ENCODE assay signal across 8 cellular contexts in genomic region chr19:55605637-55606470, GRCh38. TPM values are rescaled to one million over a fixed set of nuclear protein-coding genes. Genes with fewer than 3 reads are reported as not detected.
DNase-seq lines count a peak whose midpoint lies in the region; ATAC-seq and TF ChIP-seq lines count a peak whose summit lies in the region.

Gene ZNF865 (plus strand): TSS chr19:55605647. CDS start chr19:55613619, 7,972 bp downstream.

- H3K4me1 Mint-ChIP-seq in CD14-positive monocyte = peaks cover 66% of the 10 kb centered on the region
- H3K4me1 Mint-ChIP-seq in activated T-helper 2 cell treated with anti-CD3 and anti-CD28 coated beads, Interferon-gamma antibody, Interleukin-2, Interleukin-4, amounts not matched to agents 10 μg/mL and 5 μg/mL and 100 μg/mL, durations not matched to agents 14 hours and 24 hours and 36 hours (ENCODE audit: low read depth) = peaks cover 33% of the 10 kb centered on the region
- peaks cover 54% of the 10 kb centered on the region for H3K4me1 Mint-ChIP-seq in nephron progenitor cell

- H3K4me2 ChIP-seq in KMS-11 = peak within 1 kb of the TSS; percentile 77

- H3K4me1 ChIP-seq in KMS-11 (ENCODE audit: low read depth, poor library complexity, severe bottlenecking) (peaks cover 15% of the 10 kb centered on the region), stomach (peaks cover 25 to 87% (median 62%) of the 10 kb centered on the region in 4 donors)

- H3K9me3 ChIP-seq in stomach = no peaks in the 10 kb centered on the region

- H3K27me3 ChIP-seq in KMS-11 (ENCODE audit: insufficient read depth, low read depth) = no peaks in the 10 kb centered on the region
- H3K27me3 ChIP-seq in stomach = no peaks in the 10 kb centered on the region

- H4K20me1 ChIP-seq in KMS-11 (ENCODE audit: insufficient read depth) = no peaks in the 10 kb centered on the region

- H3K9ac ChIP-seq in KMS-11 = peak within 1 kb of the TSS; percentile 69

- no peaks in the 10 kb centered on the region for H3K27me3 Mint-ChIP-seq in CD14-positive monocyte (ENCODE audit: low read depth in 3 of 3)
- no peaks in the 10 kb centered on the region for H3K27me3 Mint-ChIP-seq in activated T-helper 2 cell treated with anti-CD3 and anti-CD28 coated beads, Interferon-gamma antibody, Interleukin-2, Interleukin-4, amounts not matched to agents 10 μg/mL and 5 μg/mL and 100 μg/mL, durations not matched to agents 14 hours and 24 hours and 36 hours (ENCODE audit: low read depth)
- H3K27me3 Mint-ChIP-seq in nephron progenitor cell (ENCODE audit: low read depth, poor library complexity) = no peaks in the 10 kb centered on the region

- peak within 1 kb of the TSS; percentile 53 for H2AFZ ChIP-seq in KMS-11 (ENCODE audit: low read depth)

- ATAC-seq in GM19467 (IDR thresholded peaks at IDR 0.05; ENCODE audit: unreplicated experiment) = peak; percentile 26

- intact Hi-C loops in CD14-positive monocyte (cut with micrococcal nuclease) (loop anchor here (2.0 to 10.0 kb wide), 4 partner anchors 15 to 201 kb away; partner anchors contain the start of genes UBE2S (in 1 of the 2), ZNF580 (in 1 of the 2) and ZNF581 (in 1 of the 2)), stomach (cut with DNase I; ENCODE audit: low total_unique reads) (no loop called here)
- intact Hi-C loops in activated T-helper 2 cell treated with anti-CD3 and anti-CD28 coated beads, Interferon-gamma antibody, Interleukin-2, Interleukin-4, amounts not matched to agents 10 μg/mL and 5 μg/mL and 100 μg/mL, durations not matched to agents 14 hours and 24 hours and 36 hours (cut with micrococcal nuclease) = loop anchor here (1.0 to 10.0 kb wide), 6 partner anchors 18 to 221 kb away; partner anchors contain the start of genes RPL28, TMEM238, U2AF2 and ZNF579

- no peak for TF ChIP-seq POLR2A in stomach (IDR thresholded peaks at IDR 0.05)

- DNase-seq in CD14-positive monocyte (ENCODE audit: low spot score) (peak; percentile 68), RPMI7951 (ENCODE audit: low read depth) (peak; percentile 84), fibroblast of the conjunctiva (ENCODE audit: low read depth) (peak; percentile 78), nephron progenitor cell (peak; percentile 79), stomach (peak; percentile 77)
- peak; percentile 63 for DNase-seq in activated T-helper 2 cell treated with anti-CD3 and anti-CD28 coated beads, Interferon-gamma antibody, Interleukin-2, Interleukin-4, amounts not matched to agents 10 μg/mL and 5 μg/mL and 100 μg/mL, durations not matched to agents 14 hours and 24 hours and 36 hours (ENCODE audit: low spot score)

- WGBS in stomach, 5 donors = 0 to 1% (median 1%) methylated on average over 26 to 44 of the region's 44 CpGs

- H3K79me2 ChIP-seq in KMS-11 (ENCODE audit: insufficient read depth, low read depth) = 0 out of 2 replicates have a peak, but pooled peaks cover 15% of the 10 kb centered on the region

- no peak within 1 kb of the TSS for H3K4me3 ChIP-seq in KMS-11 (IDR thresholded peaks at IDR 0.05; ENCODE audit: insufficient read depth, low read depth, low read length)
- H3K4me3 ChIP-seq in stomach = peak within 1 kb of the TSS; percentile 79 to 98 (median 83)

- peak within 1 kb of the TSS; percentile 70 for H3K27ac ChIP-seq in KMS-11
- H3K27ac ChIP-seq in stomach = peak within 1 kb of the TSS; percentile 94 to 98 (median 97)

- TF ChIP-seq EP300 in stomach (IDR thresholded peaks at IDR 0.05) = no peak

- peak within 1 kb of the TSS; percentile 93 to 97 (median 96) for H3K27ac Mint-ChIP-seq in CD14-positive monocyte
- H3K27ac Mint-ChIP-seq in activated T-helper 2 cell treated with anti-CD3 and anti-CD28 coated beads, Interferon-gamma antibody, Interleukin-2, Interleukin-4, amounts not matched to agents 10 μg/mL and 5 μg/mL and 100 μg/mL, durations not matched to agents 14 hours and 24 hours and 36 hours = peak within 1 kb of the TSS; percentile 93
- peak within 1 kb of the TSS; percentile 98 for H3K27ac Mint-ChIP-seq in nephron progenitor cell

- H3K36me3 Mint-ChIP-seq in CD14-positive monocyte = peaks cover 27 to 45% of the 10 kb centered on the region in 2 donors
- H3K36me3 Mint-ChIP-seq in activated T-helper 2 cell treated with anti-CD3 and anti-CD28 coated beads, Interferon-gamma antibody, Interleukin-2, Interleukin-4, amounts not matched to agents 10 μg/mL and 5 μg/mL and 100 μg/mL, durations not matched to agents 14 hours and 24 hours and 36 hours (ENCODE audit: low read depth) = peaks cover 29% of the 10 kb centered on the region
- peaks cover 46% of the 10 kb centered on the region for H3K36me3 Mint-ChIP-seq in nephron progenitor cell (ENCODE audit: low read depth)

- H3K36me3 ChIP-seq in KMS-11 (ENCODE audit: insufficient read depth) = no peaks in the 10 kb centered on the region
- H3K36me3 ChIP-seq in stomach = peaks cover 0 to 46% (median 33%) of the 10 kb centered on the region in 4 donors

- no peaks in the 10 kb centered on the region for H3K9me3 Mint-ChIP-seq in CD14-positive monocyte
- no peaks in the 10 kb centered on the region for H3K9me3 Mint-ChIP-seq in activated T-helper 2 cell treated with anti-CD3 and anti-CD28 coated beads, Interferon-gamma antibody, Interleukin-2, Interleukin-4, amounts not matched to agents 10 μg/mL and 5 μg/mL and 100 μg/mL, durations not matched to agents 14 hours and 24 hours and 36 hours
- H3K9me3 Mint-ChIP-seq in nephron progenitor cell = peaks cover 6% of the 10 kb centered on the region

- peak within 1 kb of the TSS; percentile 94 to 98 for H3K4me3 Mint-ChIP-seq in CD14-positive monocyte
- H3K4me3 Mint-ChIP-seq in activated T-helper 2 cell treated with anti-CD3 and anti-CD28 coated beads, Interferon-gamma antibody, Interleukin-2, Interleukin-4, amounts not matched to agents 10 μg/mL and 5 μg/mL and 100 μg/mL, durations not matched to agents 14 hours and 24 hours and 36 hours (ENCODE audit: low read depth) = peak within 1 kb of the TSS; percentile 95
- H3K4me3 Mint-ChIP-seq in nephron progenitor cell = peak within 1 kb of the TSS; percentile 95

- TF ChIP-seq CTCF in CD14-positive monocyte (IDR thresholded peaks at IDR 0.05) (peak; percentile 75), KMS-11 (conservative IDR thresholded peaks at IDR 0.05; ENCODE audit: low read depth, low read length) (peak; percentile 90), nephron progenitor cell (IDR thresholded peaks at IDR 0.05) (peak; percentile 65), stomach (IDR thresholded peaks at IDR 0.05) (peak in 5 of 7 experiments; percentile 54 to 69 (median 62))

RNA-seq across cellular contexts. Expression of gene ZNF865, which starts in this region (rescaled TPM):
- polyA plus RNA-seq in CD14-positive monocyte (under 1 TPM; 0.03 to 0.07 TPM), stomach (1 to 10 TPM; 5.3 to 6.3 (median 6.1) TPM)
- 0.12 and 0.68 TPM in 2 replicates for total RNA-seq in RPMI7951 (2014; rRNA removed; shearing (Covaris generic))
- 13.5 and 13.6 TPM in 2 replicates for total RNA-seq in activated T-helper 2 cell treated with anti-CD3 and anti-CD28 coated beads, Interferon-gamma antibody, Interleukin-2, Interleukin-4, amounts not matched to agents 10 μg/mL and 5 μg/mL and 100 μg/mL, durations not matched to agents 14 hours and 24 hours and 36 hours
- total RNA-seq in stomach = 10 to 100 TPM in 3 of 5 donors, 1 to 10 TPM in 2; 1.3 to 60.5 (median 11.6) TPM

Comparison
In these comparisons a context has a peak if more than half of its experiments do, and no peak if none do; other contexts are left out.
1. RNA of gene ZNF865 (polyA plus RNA-seq): 5.3 to 6.3 TPM in stomach; 0.03 to 0.07 TPM in CD14-positive monocyte; every median in the first group is over 4 times any median in the second.
2. Peak in DNase-seq in CD14-positive monocyte; RNA of the gene not detected or under 1 TPM.
3. Peak in DNase-seq in RPMI7951; RNA of the gene not detected or under 1 TPM.
4. Peak in every context shown above with its lines, with median percentiles within 50 percentile points of each other: DNase-seq, H3K27ac Mint-ChIP-seq, H3K4me3 Mint-ChIP-seq and CTCF ChIP-seq.